In the genomic region with DNA sequence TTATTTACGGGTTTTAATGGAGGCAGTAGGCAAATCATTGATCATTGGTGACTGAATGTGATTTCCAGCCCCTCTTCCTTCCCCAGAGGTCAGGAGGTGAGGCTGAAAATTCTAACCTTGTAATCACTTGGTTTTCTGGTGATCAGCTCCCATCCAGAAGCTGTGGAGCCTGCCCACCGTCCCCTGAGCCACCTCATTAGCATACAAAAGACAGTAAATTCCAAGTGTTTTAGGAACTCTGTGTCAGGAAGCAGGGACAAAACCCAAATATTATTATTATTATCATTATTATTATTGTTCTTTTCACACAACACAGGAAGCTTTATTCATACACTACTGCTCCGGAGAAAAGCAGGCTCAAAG, we compare ENCODE assay signal across 21 cellular contexts. TPM values are rescaled to one million over a fixed set of nuclear protein-coding genes. Genes with fewer than 3 reads are reported as not detected.
DNase-seq lines count a peak whose midpoint lies in the region; ATAC-seq, FAIRE-seq and TF ChIP-seq lines count a peak whose summit lies in the region.
"Had no signal": no experiment of that assay in that cellular context is flagged by ENCODE, and none has a peak within 500 bp of the region (broad histone marks: within the 10 kb centered on the region; RNA-seq: fewer than 3 reads in every experiment).

No MANE protein-coding gene starts in this region.

- no peaks in the 10 kb centered on the region for H4K20me1 ChIP-seq in H9 (ENCODE audit: control insufficient read depth, insufficient read depth, insufficient read length)
- H4K20me1 ChIP-seq in Loucy (ENCODE audit: insufficient read depth, low read length, poor library complexity, severe bottlenecking) = no peaks in the 10 kb centered on the region

- H4K91ac ChIP-seq in H9 (ENCODE audit: insufficient read length, low read depth, low read length) = no peak overlapping the region

- H2AFZ ChIP-seq in H9 (ENCODE audit: low read length) (no peak overlapping the region), Loucy (ENCODE audit: low read length) (no peak overlapping the region)

- no peak for FAIRE-seq in H54 (lab: Jason Lieb, UNC)
- FAIRE-seq: A549, GM12891, GM18507 had no signal

- DNase-seq in H9 (no peak), endodermal cell (peak; percentile 49), mesendoderm (peak; percentile 56), H54 (ENCODE audit: insufficient read length, low spot score) (no peak), NCI-H446 treated with DMSO at 0.1 percent for 48 hours (lab: John Stamatoyannopoulos, UW) (no peak), transverse colon (no peak)
- DNase-seq: 8988T; C1 segment of cervical spinal cord; CD4-positive, alpha-beta memory T cell; COR-L47; DMS79 treated with DMSO at 0.1 percent for 48 hours; H7 had no signal

- H3K4me1 ChIP-seq in H9 (ENCODE audit: insufficient read depth, low read length) (peaks cover 6% of the 10 kb centered on the region; the same call in 1 of the 2 replicates), Loucy (ENCODE audit: insufficient read depth, low read length, poor library complexity, severe bottlenecking) (peaks cover 74% of the 10 kb centered on the region), endodermal cell (ENCODE audit: control insufficient read depth, insufficient read depth, low read length) (no peaks in the 10 kb centered on the region), mesendoderm (ENCODE audit: control insufficient read depth, low read depth, low read length) (peaks cover 7% of the 10 kb centered on the region), transverse colon (no peaks in the 10 kb centered on the region)
- H3K4me1 ChIP-seq: A549 had no signal

- H3K4me1 Mint-ChIP-seq in H9 (peaks cover 37 to 38% of the 10 kb centered on the region in 2 experiments), endodermal cell (peaks cover 30% of the 10 kb centered on the region)

- H2AK5ac ChIP-seq in H9 (ENCODE audit: insufficient read length, low read length) (no peak overlapping the region), mesendoderm (ENCODE audit: low read length) (no peak overlapping the region)

- H3K4me3 Mint-ChIP-seq in H9 (no peak overlapping the region), endodermal cell (no peak overlapping the region)
- H3K4me3 Mint-ChIP-seq: CD4-positive, alpha-beta memory T cell had no signal

- H3K79me1 ChIP-seq in H9 (ENCODE audit: insufficient read depth, low read depth, low read length, poor library complexity, severe bottlenecking) (no peaks in the 10 kb centered on the region), mesendoderm (ENCODE audit: low read length) (no peaks in the 10 kb centered on the region)

- H2BK20ac ChIP-seq in H9 (ENCODE audit: low read depth, low read length, poor library complexity, severe bottlenecking) = no peak overlapping the region

- H3K4me3 ChIP-seq in Loucy (ENCODE audit: low read length, poor library complexity, severe bottlenecking) (no peak overlapping the region), endodermal cell (ENCODE audit: low read length) (no peak overlapping the region), mesendoderm (ENCODE audit: low read length) (no peak overlapping the region), transverse colon (no peak overlapping the region)
- H3K4me3 ChIP-seq: A549 had no signal

- in situ Hi-C loops in transverse colon (cut with MboI; ENCODE audit: low pct_ligation_motif_present in 1 of 4, low pct_unique_long_range_greater_than_20kb in 1 of 4, low sequenced_read_pairs in 3 of 4) = no loop called here

- H2BK12ac ChIP-seq in H9 (ENCODE audit: insufficient read length, low read depth, low read length) = no peak overlapping the region

- H3K79me2 ChIP-seq in H9 (ENCODE audit: insufficient read depth, low read length) = no peaks in the 10 kb centered on the region
- H3K79me2 ChIP-seq in Loucy (ENCODE audit: insufficient read depth, low read length) = no peaks in the 10 kb centered on the region
- no peaks in the 10 kb centered on the region for H3K79me2 ChIP-seq in mesendoderm (ENCODE audit: control insufficient read depth, insufficient read depth, low read length)

- no peak for ATAC-seq in HG03460 (IDR thresholded peaks at IDR 0.05; ENCODE audit: unreplicated experiment)
- ATAC-seq: A549, HCT116 had no signal

- TF ChIP-seq CTCF in H9 (conservative IDR thresholded peaks at IDR 0.05) (no peak), Loucy (conservative IDR thresholded peaks at IDR 0.05; ENCODE audit: low read length) (no peak), endodermal cell (conservative IDR thresholded peaks at IDR 0.05) (no peak), transverse colon (IDR thresholded peaks at IDR 0.05) (no peak)

- no CpG with 5 or more reads among the region's 3 CpGs for WGBS in H9 (ENCODE audit: extremely low coverage, insufficient read length, low lambda C conversion rate)
- WGBS in endodermal cell (ENCODE audit: insufficient coverage in 1 of 2, insufficient read length in 1 of 2), 2 experiments = 59 to 80% methylated on average over 2 to 3 of the region's 3 CpGs
- no CpG with 5 or more reads among the region's 3 CpGs for WGBS in mesendoderm (ENCODE audit: extremely low coverage, insufficient coverage, low lambda C conversion rate)
- WGBS in transverse colon (ENCODE audit: low coverage in 1 of 2), 2 donors = 60 to 80% methylated on average over 3 of the region's 3 CpGs

- no peak for TF ChIP-seq POLR2A in H54 (IDR thresholded peaks at IDR 0.05; ENCODE audit: low read depth, low read length)
- TF ChIP-seq POLR2A in transverse colon (IDR thresholded peaks at IDR 0.05) = no peak

- H3K27ac Mint-ChIP-seq in H9 (peak overlapping the region in 1 of 3 experiments; percentile 67; a peak in 1 of 7 replicates), endodermal cell (no peak overlapping the region)

- H3K27ac ChIP-seq in H9 (ENCODE audit: insufficient read length, low read depth, low read length) (no peak overlapping the region), endodermal cell (ENCODE audit: low read depth, low read length) (no peak overlapping the region), mesendoderm (ENCODE audit: low read depth, low read length) (no peak overlapping the region), transverse colon (no peak overlapping the region)
- H3K27ac ChIP-seq: A549 had no signal

- no peak overlapping the region for H3K14ac ChIP-seq in H9 (ENCODE audit: insufficient read depth, low read length)

- H4K8ac ChIP-seq in H9 (replicated peaks; ENCODE audit: insufficient read length, low read depth, low read length) (no peak overlapping the region), mesendoderm (ENCODE audit: low read depth, low read length) (no peak overlapping the region)

- H3K9ac ChIP-seq in H9 (ENCODE audit: extremely low read depth, insufficient read length, low read length) = no peak overlapping the region
- no peak overlapping the region for H3K9ac ChIP-seq in Loucy (ENCODE audit: low read depth, low read length, poor library complexity, severe bottlenecking)
- no peak overlapping the region for H3K9ac ChIP-seq in endodermal cell (ENCODE audit: extremely low read depth, low read length, poor library complexity, severe bottlenecking)
- H3K9ac ChIP-seq in mesendoderm (ENCODE audit: low read length) = no peak overlapping the region

- H4K5ac ChIP-seq in H9 (ENCODE audit: insufficient read length, low read depth, low read length) = no peak overlapping the region
- H4K5ac ChIP-seq in mesendoderm (ENCODE audit: low read length) = no peak overlapping the region

- H3K27me3 ChIP-seq in H9 (ENCODE audit: insufficient read depth, low read length) (no peaks in the 10 kb centered on the region), Loucy (ENCODE audit: insufficient read depth, low read length, poor library complexity, severe bottlenecking) (no peaks in the 10 kb centered on the region), endodermal cell (ENCODE audit: control insufficient read depth, insufficient read depth, low read length, poor library complexity, severe bottlenecking) (peaks cover 6% of the 10 kb centered on the region), mesendoderm (ENCODE audit: insufficient read depth, low read length, poor library complexity) (no peaks in the 10 kb centered on the region), transverse colon (peaks cover 25% of the 10 kb centered on the region)

- H3K9me3 ChIP-seq in H9 (ENCODE audit: control insufficient read depth, low read depth, low read length) (no peaks in the 10 kb centered on the region), Loucy (ENCODE audit: insufficient read depth, low read depth, low read length) (peaks cover 2% of the 10 kb centered on the region), endodermal cell (ENCODE audit: control insufficient read depth, low read length) (peaks cover 4% of the 10 kb centered on the region), transverse colon (peaks cover 0 to 3% of the 10 kb centered on the region in 2 donors)

- H2BK120ac ChIP-seq in H9 (ENCODE audit: low read depth, low read length, poor library complexity, severe bottlenecking) = no peak overlapping the region
- H2BK120ac ChIP-seq in mesendoderm (ENCODE audit: low read depth, low read length) = no peak overlapping the region

- no peak overlapping the region for H3K56ac ChIP-seq in H9 (ENCODE audit: insufficient read length, low read depth, low read length)
- no peak overlapping the region for H3K56ac ChIP-seq in mesendoderm (ENCODE audit: low read length)

- 0 out of 2 replicates have a peak, but pooled peaks cover 2% of the 10 kb centered on the region for H3F3A ChIP-seq in Loucy (ENCODE audit: low read depth)

- H3K4ac ChIP-seq in H9 (ENCODE audit: low read depth, low read length) (no peak overlapping the region), mesendoderm (ENCODE audit: low read depth, low read length) (no peak overlapping the region)

- intact Hi-C loops in transverse colon (cut with DNase I; ENCODE audit: low total_unique reads) = no loop called here

- no peaks in the 10 kb centered on the region for H3K36me3 ChIP-seq in Loucy (ENCODE audit: insufficient read depth, low read length)
- no peaks in the 10 kb centered on the region for H3K36me3 ChIP-seq in endodermal cell (ENCODE audit: control insufficient read depth, insufficient read depth, low read length)
- H3K36me3 ChIP-seq in mesendoderm (ENCODE audit: control insufficient read depth, insufficient read depth, low read length) = no peaks in the 10 kb centered on the region
- H3K36me3 ChIP-seq in transverse colon = no peaks in the 10 kb centered on the region

- H3K27me3 Mint-ChIP-seq in H9 (ENCODE audit: low read depth) (peaks cover 4% of the 10 kb centered on the region), endodermal cell (ENCODE audit: insufficient read depth) (peaks cover 8% of the 10 kb centered on the region)

- TF ChIP-seq EP300 in transverse colon (IDR thresholded peaks at IDR 0.05; ENCODE audit: low read depth) = no peak

- H2BK5ac ChIP-seq in H9 (ENCODE audit: insufficient read length, low read length) (no peak overlapping the region), mesendoderm (ENCODE audit: low read length) (no peak overlapping the region)

- peak overlapping the region; percentile 33 for H3K18ac ChIP-seq in H9 (ENCODE audit: insufficient read length, low read depth, low read length)
- no peak overlapping the region for H3K18ac ChIP-seq in mesendoderm (ENCODE audit: low read length)

- H3K36me3 Mint-ChIP-seq in H9 (ENCODE audit: insufficient read depth in 1 of 3, low read depth in 3 of 3) (peaks cover 2 to 7% (median 3%) of the 10 kb centered on the region in 3 experiments; a peak in 3 of 7 replicates), endodermal cell (ENCODE audit: low read depth) (no peaks in the 10 kb centered on the region)
- H3K36me3 Mint-ChIP-seq: CD4-positive, alpha-beta memory T cell had no signal

- H3K9me2 ChIP-seq in Loucy (replicated peaks; ENCODE audit: low read depth, low read length) = no peaks in the 10 kb centered on the region

- no peak overlapping the region for H3T11ph ChIP-seq in H9 (ENCODE audit: low read length)

- H3K9me3 Mint-ChIP-seq in H9 (peaks cover 5 to 6% of the 10 kb centered on the region in 2 experiments), endodermal cell (peaks cover 13% of the 10 kb centered on the region)

- no peaks in the 10 kb centered on the region for H3K23me2 ChIP-seq in H9 (ENCODE audit: insufficient read length, low read depth, low read length, poor library complexity, severe bottlenecking)

- H3K4me2 ChIP-seq in H9 (ENCODE audit: insufficient read depth, insufficient read length, low read length) (peak overlapping the region; percentile 35), Loucy (ENCODE audit: low read depth, low read length, poor library complexity, severe bottlenecking) (peak overlapping the region; percentile 54), mesendoderm (ENCODE audit: low read length) (no peak overlapping the region)
- H3K4me2 ChIP-seq: A549 had no signal

- H2BK15ac ChIP-seq in H9 (ENCODE audit: low read depth, low read length) (no peak overlapping the region), mesendoderm (replicated peaks; ENCODE audit: low read depth) (no peak overlapping the region)

- H3K23ac ChIP-seq in H9 (ENCODE audit: insufficient read length, low read depth, low read length) (no peak overlapping the region), mesendoderm (ENCODE audit: low read length) (no peak overlapping the region)

RNA-seq across cellular contexts. Expression of a gene that starts 18.2 kb away (rescaled TPM):
- total RNA-seq in H9 (2021) (3.5 and 3.7 TPM in 2 replicates), endodermal cell (under 1 TPM in 1 of 2 donors, not detected in 1; 0.73 TPM), transverse colon (not detected)
- polyA plus RNA-seq in endodermal cell (2013, experiment 1 of 2) = 10.3 TPM
- 8.7 TPM for polyA plus RNA-seq in endodermal cell (2013, experiment 2 of 2)
- polyA plus RNA-seq in mesendoderm (2013, experiment 1 of 2) = 4.7 TPM
- polyA plus RNA-seq in mesendoderm (2013, experiment 2 of 2) = 5.5 TPM
- total RNA-seq: Calu3, G401 had no signal
- polyA plus RNA-seq: A549, BJ had no signal

Comparison
In these comparisons a context has a peak if more than half of its experiments do, and no peak if none do; other contexts are left out.
1. DNase-seq: peak in endodermal cell (single experiment) and mesendoderm (single experiment); none in H9 (single experiment), H54 (single experiment), NCI-H446 treated with DMSO at 0.1 percent for 48 hours (single experiment) and transverse colon (single experiment).